ENCODE assay signal across 9 cellular contexts in genomic region chr16:20878682-20879147, GRCh38. TPM values are rescaled to one million over a fixed set of nuclear protein-coding genes. Genes with fewer than 3 reads are reported as not detected.
DNase-seq lines count a peak whose midpoint lies in the region; ATAC-seq and TF ChIP-seq lines count a peak whose summit lies in the region.
"Had no signal": no experiment of that assay in that cellular context is flagged by ENCODE, and none has a peak within 500 bp of the region (broad histone marks: within the 10 kb centered on the region; RNA-seq: fewer than 3 reads in every experiment).

No MANE protein-coding gene starts in this region.

- POLR2A ChIA-PET in activated CD4-positive, alpha-beta memory T cell treated with anti-CD3 and anti-CD28 coated beads, Interleukin-2, amount 10 ng/mL, durations not matched to agents 7 days and 5 days (lab: Charles Lee), result interaction anchor here (1.4 to 7.0 kb wide), 2 partner anchors 13 to 22 kb away, joined by 6 to 113 read pairs; partner anchors contain the start of genes DCUN1D3 and LYRM1
- POLR2A ChIA-PET in naive thymus-derived CD4-positive, alpha-beta T cell (lab: Charles Lee), result interaction anchor here (1.7 kb wide), 1 partner anchor 21 kb away, joined by 6 read pairs; the partner anchor contains the start of genes DCUN1D3 and LYRM1

- H3K9me2 ChIP-seq in GM23338 (ENCODE audit: insufficient read depth), result no peaks in the 10 kb centered on the region

- H3K9me3 Mint-ChIP-seq in GM23338, result no peaks in the 10 kb centered on the region
- no peaks in the 10 kb centered on the region for H3K9me3 Mint-ChIP-seq in activated CD4-positive, alpha-beta memory T cell treated with anti-CD3 and anti-CD28 coated beads, Interleukin-2, amount 10 ng/mL, durations not matched to agents 7 days and 5 days
- peaks cover 4% of the 10 kb centered on the region for H3K9me3 Mint-ChIP-seq in stimulated activated naive CD8-positive, alpha-beta T cell treated with anti-CD3 and anti-CD28 coated beads, Interleukin-15, Interleukin-2, amounts not matched to agents 100 ng/mL and 50 ng/mL, for 24 hours
- H3K9me3 Mint-ChIP-seq in naive thymus-derived CD4-positive, alpha-beta T cell, result peaks cover 0 to 5% (median 0%) of the 10 kb centered on the region in 11 donors

- CTCF ChIA-PET in activated CD4-positive, alpha-beta memory T cell treated with anti-CD3 and anti-CD28 coated beads, Interleukin-2, amount 10 ng/mL, durations not matched to agents 7 days and 5 days (lab: Charles Lee), result interaction anchor here (0.6 to 2.2 kb wide), 6 partner anchors 13 to 73 kb away, joined by 3 to 9 read pairs (median 4); partner anchors contain the start of genes DCUN1D3, ERI2, LYRM1 and REXO5
- CTCF ChIA-PET in naive thymus-derived CD4-positive, alpha-beta T cell (lab: Charles Lee), result no interaction called here

- peaks cover 96% of the 10 kb centered on the region for H3K79me2 ChIP-seq in GM23338 (replicated peaks; ENCODE audit: insufficient read depth)

- H3K27me3 Mint-ChIP-seq in GM23338 (ENCODE audit: insufficient read depth, low read depth, poor library complexity), result peaks cover 3% of the 10 kb centered on the region
- H3K27me3 Mint-ChIP-seq in activated CD4-positive, alpha-beta memory T cell treated with anti-CD3 and anti-CD28 coated beads, Interleukin-2, amount 10 ng/mL, durations not matched to agents 7 days and 5 days, result no peaks in the 10 kb centered on the region
- no peaks in the 10 kb centered on the region for H3K27me3 Mint-ChIP-seq in stimulated activated naive CD8-positive, alpha-beta T cell treated with anti-CD3 and anti-CD28 coated beads, Interleukin-15, Interleukin-2, amounts not matched to agents 100 ng/mL and 50 ng/mL, for 24 hours
- no peaks in the 10 kb centered on the region for H3K27me3 Mint-ChIP-seq in naive thymus-derived CD4-positive, alpha-beta T cell

- H4K20me1 ChIP-seq in GM23338 (replicated peaks; ENCODE audit: insufficient read depth), result peaks cover 7% of the 10 kb centered on the region

- intact Hi-C loops in left ventricle myocardium superior (cut with micrococcal nuclease), result no loop called here
- intact Hi-C loops in naive thymus-derived CD4-positive, alpha-beta T cell (cut with micrococcal nuclease), result no loop called here

- H3K27me3 ChIP-seq in GM23338 (ENCODE audit: insufficient read depth), result no peaks in the 10 kb centered on the region
- H3K27me3 ChIP-seq in naive thymus-derived CD4-positive, alpha-beta T cell (ENCODE audit: control insufficient read depth in 2 of 2, insufficient read depth in 2 of 2, low read length in 2 of 2), result no peaks in the 10 kb centered on the region

- peaks cover 30% of the 10 kb centered on the region for H3K4me1 ChIP-seq in GM23338 (ENCODE audit: insufficient read depth)
- H3K4me1 ChIP-seq in naive thymus-derived CD4-positive, alpha-beta T cell (ENCODE audit: control insufficient read depth in 2 of 2, insufficient read depth in 2 of 2, low read length in 2 of 2), result peaks cover 13 to 19% of the 10 kb centered on the region in 2 donors

- H2AFZ ChIP-seq in GM23338, result no peak overlapping the region

- H3K4me3 Mint-ChIP-seq in GM23338, result no peak overlapping the region
- no peak overlapping the region for H3K4me3 Mint-ChIP-seq in activated CD4-positive, alpha-beta memory T cell treated with anti-CD3 and anti-CD28 coated beads, Interleukin-2, amount 10 ng/mL, durations not matched to agents 7 days and 5 days
- peak overlapping the region; percentile 5 for H3K4me3 Mint-ChIP-seq in stimulated activated naive CD8-positive, alpha-beta T cell treated with anti-CD3 and anti-CD28 coated beads, Interleukin-15, Interleukin-2, amounts not matched to agents 100 ng/mL and 50 ng/mL, for 24 hours
- no peak overlapping the region for H3K4me3 Mint-ChIP-seq in naive thymus-derived CD4-positive, alpha-beta T cell

- ATAC-seq in GM23338 (peak; percentile 47), left ventricle myocardium superior (peak; percentile 92), HG03342 (IDR thresholded peaks at IDR 0.05; ENCODE audit: unreplicated experiment) (no peak)
- ATAC-seq in naive thymus-derived CD4-positive, alpha-beta T cell, result no peak

- no peaks in the 10 kb centered on the region; the same call in 2 of the 3 replicates for H3K36me3 Mint-ChIP-seq in GM23338 (ENCODE audit: low read depth)
- peaks cover 44% of the 10 kb centered on the region for H3K36me3 Mint-ChIP-seq in activated CD4-positive, alpha-beta memory T cell treated with anti-CD3 and anti-CD28 coated beads, Interleukin-2, amount 10 ng/mL, durations not matched to agents 7 days and 5 days (ENCODE audit: low read depth)
- H3K36me3 Mint-ChIP-seq in stimulated activated naive CD8-positive, alpha-beta T cell treated with anti-CD3 and anti-CD28 coated beads, Interleukin-15, Interleukin-2, amounts not matched to agents 100 ng/mL and 50 ng/mL, for 24 hours (ENCODE audit: low read depth), result peaks cover 17% of the 10 kb centered on the region
- peaks cover 0 to 26% (median 0%) of the 10 kb centered on the region in 5 donors for H3K36me3 Mint-ChIP-seq in naive thymus-derived CD4-positive, alpha-beta T cell

- no peak overlapping the region for H3K27ac ChIP-seq in GM23338 (ENCODE audit: low read depth)
- no peak overlapping the region for H3K27ac ChIP-seq in naive thymus-derived CD4-positive, alpha-beta T cell (ENCODE audit: low read depth, low read length)

- H3K4me1 Mint-ChIP-seq in GM23338, result peaks cover 37% of the 10 kb centered on the region
- peaks cover 81% of the 10 kb centered on the region for H3K4me1 Mint-ChIP-seq in activated CD4-positive, alpha-beta memory T cell treated with anti-CD3 and anti-CD28 coated beads, Interleukin-2, amount 10 ng/mL, durations not matched to agents 7 days and 5 days
- peaks cover 55% of the 10 kb centered on the region for H3K4me1 Mint-ChIP-seq in stimulated activated naive CD8-positive, alpha-beta T cell treated with anti-CD3 and anti-CD28 coated beads, Interleukin-15, Interleukin-2, amounts not matched to agents 100 ng/mL and 50 ng/mL, for 24 hours (ENCODE audit: low read depth)
- peaks cover 17 to 66% (median 26%) of the 10 kb centered on the region in 7 donors for H3K4me1 Mint-ChIP-seq in naive thymus-derived CD4-positive, alpha-beta T cell

- peak overlapping the region; percentile 84 for H3K27ac Mint-ChIP-seq in GM23338
- H3K27ac Mint-ChIP-seq in activated CD4-positive, alpha-beta memory T cell treated with anti-CD3 and anti-CD28 coated beads, Interleukin-2, amount 10 ng/mL, durations not matched to agents 7 days and 5 days, result peak overlapping the region; percentile 77
- H3K27ac Mint-ChIP-seq in stimulated activated naive CD8-positive, alpha-beta T cell treated with anti-CD3 and anti-CD28 coated beads, Interleukin-15, Interleukin-2, amounts not matched to agents 100 ng/mL and 50 ng/mL, for 24 hours, result peak overlapping the region; percentile 40
- peak overlapping the region in 1 of 9 donors; percentile 22 for H3K27ac Mint-ChIP-seq in naive thymus-derived CD4-positive, alpha-beta T cell

- H3K4me3 ChIP-seq in GM23338, result no peak overlapping the region
- no peak overlapping the region for H3K4me3 ChIP-seq in naive thymus-derived CD4-positive, alpha-beta T cell (ENCODE audit: low read length)

- no peaks in the 10 kb centered on the region for H3F3A ChIP-seq in GM23338 (replicated peaks; ENCODE audit: low read depth)

- no peak for TF ChIP-seq CTCF in GM23338 (conservative IDR thresholded peaks at IDR 0.05; ENCODE audit: low read depth in 2 of 2)

- no peak overlapping the region for H3K4me2 ChIP-seq in GM23338

- DNase-seq in GM23338 (ENCODE audit: low spot score) (no peak), left ventricle myocardium superior (peak; percentile 58), NCI-H82 treated with DMSO at 0.1 percent for 48 hours (lab: John Stamatoyannopoulos, UW; ENCODE audit: unreplicated experiment) (no peak)
- no peak for DNase-seq in activated CD4-positive, alpha-beta memory T cell treated with anti-CD3 and anti-CD28 coated beads, Interleukin-2, amount 10 ng/mL, durations not matched to agents 7 days and 5 days
- DNase-seq in naive thymus-derived CD4-positive, alpha-beta T cell, result no peak
- DNase-seq: NCI-H1694 treated with DMSO at 0.1 percent for 48 hours; stimulated activated CD4-positive, alpha-beta T cell treated with anti-CD3 and anti-CD28 coated beads, Interleukin-4, amount 100 ng/mL, for 24 hours had no signal

- no peaks in the 10 kb centered on the region for H3K9me3 ChIP-seq in naive thymus-derived CD4-positive, alpha-beta T cell (ENCODE audit: control insufficient read depth in 2 of 3, low read length in 3 of 3)

- no peaks in the 10 kb centered on the region for H3K36me3 ChIP-seq in GM23338 (ENCODE audit: insufficient read depth)
- peaks cover 0 to 5% (median 0%) of the 10 kb centered on the region in 3 experiments for H3K36me3 ChIP-seq in naive thymus-derived CD4-positive, alpha-beta T cell (ENCODE audit: control insufficient read depth in 2 of 3, insufficient read depth in 3 of 3, low read length in 3 of 3)

RNA-seq across cellular contexts. Expression of gene DCUN1D3, which starts 21.4 kb away (rescaled TPM):
- 13.7 and 16.0 TPM in 2 replicates for total RNA-seq in GM23338 (2014; rRNA removed; shearing (Covaris generic))
- 8.0 and 8.5 TPM in 2 replicates for polyA plus RNA-seq in GM23338 (2016; fragmentation: Nextera tagmentation; extraction: Ambion mirVana)
- total RNA-seq in activated CD4-positive, alpha-beta memory T cell treated with anti-CD3 and anti-CD28 coated beads, Interleukin-2, amount 10 ng/mL, durations not matched to agents 7 days and 5 days, result 10 to 100 TPM; 20.7 to 21.6 TPM
- 16.5 TPM for total RNA-seq in left ventricle myocardium superior
- total RNA-seq in naive thymus-derived CD4-positive, alpha-beta T cell, result 10 to 100 TPM in 1 of 5 experiments, 1 to 10 TPM in 4; 4.0 to 15.7 (median 6.5) TPM
- 1 to 10 TPM in 1 of 2 donors, under 1 TPM in 1; 0.82 to 1.4 TPM for polyA plus RNA-seq in naive thymus-derived CD4-positive, alpha-beta T cell

RNA-seq across cellular contexts. Expression of gene LYRM1, which starts 21.9 kb away (rescaled TPM):
- 18.7 and 19.4 TPM in 2 replicates for total RNA-seq in GM23338 (2014; rRNA removed; shearing (Covaris generic))
- polyA plus RNA-seq in GM23338 (2016; fragmentation: Nextera tagmentation; extraction: Ambion mirVana), result 24.8 and 24.9 TPM in 2 replicates
- total RNA-seq in activated CD4-positive, alpha-beta memory T cell treated with anti-CD3 and anti-CD28 coated beads, Interleukin-2, amount 10 ng/mL, durations not matched to agents 7 days and 5 days, result 10 to 100 TPM; 45.2 to 47.0 TPM
- 71.5 TPM for total RNA-seq in left ventricle myocardium superior
- 10 to 100 TPM; 13.4 to 29.1 (median 20.0) TPM for total RNA-seq in naive thymus-derived CD4-positive, alpha-beta T cell
- polyA plus RNA-seq in naive thymus-derived CD4-positive, alpha-beta T cell, result 10 to 100 TPM; 33.3 to 43.8 TPM

Comparison
In these comparisons a context has a peak if more than half of its experiments do, and no peak if none do; other contexts are left out.
1. ATAC-seq: peak in GM23338 (single experiment) and left ventricle myocardium superior (single experiment); none in naive thymus-derived CD4-positive, alpha-beta T cell (single experiment) and HG03342 (single experiment).